In the genomic region with DNA sequence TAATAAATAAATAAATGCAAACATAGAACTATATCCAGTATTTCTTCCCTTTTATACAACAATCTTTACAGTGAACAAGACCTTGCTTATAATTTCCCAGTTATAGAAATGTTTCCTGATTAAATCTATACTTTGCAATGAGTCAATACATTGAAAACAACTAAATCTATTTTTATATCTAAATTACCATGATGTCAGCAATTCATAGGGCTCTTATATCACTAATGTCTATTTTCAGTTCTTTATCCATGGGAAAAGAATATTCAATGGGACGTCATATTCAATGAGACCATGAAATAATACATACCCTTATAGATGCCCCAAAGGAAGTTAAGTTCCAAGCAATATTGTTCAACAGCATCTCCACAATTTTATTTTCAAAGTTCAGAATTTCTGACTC, we compare ENCODE assay signal across 25 cellular contexts.
"Had no signal": no experiment of that assay in that cellular context is flagged by ENCODE, and none has a peak within 500 bp of the region (broad histone marks: within the 10 kb centered on the region; RNA-seq: fewer than 3 reads in every experiment).

No MANE protein-coding gene starts in this region.

- DNase-seq: natural killer cell; occipital lobe; ovary; posterior cingulate gyrus; psoas muscle; right cardiac atrium; stimulated activated CD4-positive, alpha-beta T cell treated with anti-CD3 and anti-CD28 coated beads, Interleukin-15, amount 100 ng/mL, for 24 hours; stimulated activated CD4-positive, alpha-beta T cell treated with anti-CD3 and anti-CD28 coated beads, Interleukin-2, amount 100 ng/mL, for 24 hours; stimulated activated CD4-positive, alpha-beta T cell treated with anti-CD3 and anti-CD28 coated beads, Interleukin-2, amount 100 ng/mL, for 48 hours; stimulated activated CD4-positive, alpha-beta T cell treated with anti-CD3 and anti-CD28 coated beads, Interleukin-4, amount 100 ng/mL, for 24 hours; stimulated activated naive B cell treated with anti-CD40 and anti-IgM and Interleukin-4, amounts not matched to agents 10 μg/mL and 1 μg/mL and 100 μg/mL, for 72 hours; stimulated activated naive CD4-positive, alpha-beta T cell treated with Interleukin-2 at 50 U/mL for 16 hours; stomach; thyroid gland; trophoblast cell; upper lobe of left lung had no signal

- H2AFZ ChIP-seq: neural progenitor cell, parathyroid adenoma had no signal

- H3K4me1 ChIP-seq: neural progenitor cell, parathyroid adenoma, psoas muscle, thyroid gland, tibial nerve, upper lobe of left lung had no signal

- H3K4me3 ChIP-seq: neural progenitor cell, ovary, psoas muscle, skin epidermis, stomach, thoracic aorta, thyroid gland, tibial nerve, upper lobe of left lung, vagina had no signal

- H3K27ac ChIP-seq: neural progenitor cell, ovary, parathyroid adenoma, psoas muscle, skin epidermis, stomach, thoracic aorta, thyroid gland, tibial nerve, upper lobe of left lung, vagina had no signal

- H3K9me3 ChIP-seq: ovary, psoas muscle, stomach, thoracic aorta, thyroid gland, tibial nerve, upper lobe of left lung, vagina had no signal

- FAIRE-seq: urothelium cell line had no signal

- H3K4me2 ChIP-seq: neural progenitor cell had no signal

- H3K27me3 ChIP-seq: neural progenitor cell, ovary, stomach, thyroid gland, tibial nerve, upper lobe of left lung, vagina had no signal

- H3K36me3 ChIP-seq: neural progenitor cell, ovary, stomach, thoracic aorta, thyroid gland, tibial nerve, upper lobe of left lung, vagina had no signal

- H3K9ac ChIP-seq: neural progenitor cell, parathyroid adenoma had no signal

- H3K79me2 ChIP-seq: parathyroid adenoma had no signal

- ATAC-seq: natural killer cell; psoas muscle; right cardiac atrium; sciatic nerve; stimulated activated effector memory CD8-positive, alpha-beta T cell treated with anti-CD3 and anti-CD28 coated beads, Interleukin-12 subunit alpha, Interleukin-12 subunit beta, amount 100 ng/mL, for 72 hours; stimulated activated naive B cell treated with anti-CD40 and anti-IgM and Interleukin-4, amounts not matched to agents 10 μg/mL and 1 μg/mL and 100 μg/mL, for 72 hours had no signal
